ENCODE assay signal across 21 cellular contexts in genomic region chr6:4403023-4403752, GRCh38.
DNase-seq lines count a peak whose midpoint lies in the region; ATAC-seq, FAIRE-seq and TF ChIP-seq lines count a peak whose summit lies in the region.
"Had no signal": no experiment of that assay in that cellular context is flagged by ENCODE, and none has a peak within 500 bp of the region (broad histone marks: within the 10 kb centered on the region; RNA-seq: fewer than 3 reads in every experiment).

No MANE protein-coding gene starts in this region.

- WGBS in stomach, 5 donors: 84 to 87% (median 86%) methylated on average over 12 of the region's 12 CpGs

- H3K9me3 Mint-ChIP-seq in GM23338: peaks cover 19% of the 10 kb centered on the region
- H3K9me3 Mint-ChIP-seq in astrocyte (ENCODE audit: unreplicated experiment): peaks cover 3% of the 10 kb centered on the region

- H3K27ac ChIP-seq in GM23338 (ENCODE audit: low read depth): no peak overlapping the region
- H3K27ac ChIP-seq in astrocyte (ENCODE audit: low read depth, low read length): no peak overlapping the region
- H3K27ac ChIP-seq in stomach: peak overlapping the region in 4 of 5 donors; percentile 9 to 60 (median 49)
- no peak overlapping the region for H3K27ac ChIP-seq in Karpas-422 (ENCODE audit: low read length)
- H3K27ac ChIP-seq: prostate gland, upper lobe of left lung had no signal

- no peaks in the 10 kb centered on the region for H3K9me3 ChIP-seq in astrocyte (ENCODE audit: insufficient read depth, low read depth, low read length)
- H3K9me3 ChIP-seq in stomach: no peaks in the 10 kb centered on the region
- H3K9me3 ChIP-seq in Karpas-422 (ENCODE audit: low read length): no peaks in the 10 kb centered on the region
- H3K9me3 ChIP-seq: prostate gland, upper lobe of left lung had no signal

- no peak for TF ChIP-seq EP300 in stomach (IDR thresholded peaks at IDR 0.05)

- TF ChIP-seq POLR2A in stomach (IDR thresholded peaks at IDR 0.05): no peak

- TF ChIP-seq CTCF in GM23338 (conservative IDR thresholded peaks at IDR 0.05; ENCODE audit: low read depth in 2 of 2) (no peak), astrocyte (IDR thresholded peaks at IDR 0.05; ENCODE audit: insufficient read depth, low read depth, low read length) (no peak), stomach (IDR thresholded peaks at IDR 0.05) (no peak)

- H3K79me2 ChIP-seq in GM23338 (replicated peaks; ENCODE audit: insufficient read depth) (no peaks in the 10 kb centered on the region), astrocyte (ENCODE audit: insufficient read depth, low read length) (no peaks in the 10 kb centered on the region), Karpas-422 (ENCODE audit: low read length) (no peaks in the 10 kb centered on the region)

- H4K20me1 ChIP-seq in GM23338 (replicated peaks; ENCODE audit: insufficient read depth): no peaks in the 10 kb centered on the region
- H4K20me1 ChIP-seq in astrocyte (ENCODE audit: insufficient read depth, low read length): no peaks in the 10 kb centered on the region
- H4K20me1 ChIP-seq in Karpas-422 (ENCODE audit: insufficient read depth, low read depth, low read length): no peaks in the 10 kb centered on the region

- intact Hi-C loops in left ventricle myocardium superior (cut with micrococcal nuclease): no loop called here
- intact Hi-C loops in stomach (cut with DNase I; ENCODE audit: low total_unique reads): no loop called here

- ATAC-seq in GM23338 (no peak), left ventricle myocardium superior (peak; percentile 11)
- ATAC-seq: activated CD4-positive, CD25-positive, alpha-beta regulatory T cell treated with anti-CD3 and anti-CD28 coated beads, Interleukin-2, amount 50 U/mL, for 24 hours; effector memory CD8-positive, alpha-beta T cell; stimulated activated effector memory CD8-positive, alpha-beta T cell treated with anti-CD3 and anti-CD28 coated beads, Interleukin-12 subunit alpha, Interleukin-12 subunit beta, amount 100 ng/mL, for 72 hours had no signal

- H3K36me3 Mint-ChIP-seq in GM23338 (ENCODE audit: low read depth) (peaks cover 16% of the 10 kb centered on the region; the same call in 2 of the 3 replicates), astrocyte (ENCODE audit: low read depth, unreplicated experiment) (no peaks in the 10 kb centered on the region)
- H3K36me3 Mint-ChIP-seq: stimulated activated effector memory CD8-positive, alpha-beta T cell treated with anti-CD3 and anti-CD28 coated beads, Interleukin-12 subunit alpha, Interleukin-12 subunit beta, amount 100 ng/mL, for 72 hours had no signal

- H3K27me3 ChIP-seq in GM23338 (ENCODE audit: insufficient read depth): no peaks in the 10 kb centered on the region
- no peaks in the 10 kb centered on the region for H3K27me3 ChIP-seq in astrocyte (ENCODE audit: insufficient read depth, low read length)
- H3K27me3 ChIP-seq in stomach: no peaks in the 10 kb centered on the region
- no peaks in the 10 kb centered on the region for H3K27me3 ChIP-seq in Karpas-422 (ENCODE audit: low read length)
- H3K27me3 ChIP-seq: upper lobe of left lung had no signal

- H3K27me3 Mint-ChIP-seq in GM23338 (ENCODE audit: insufficient read depth, low read depth, poor library complexity) (peaks cover 2% of the 10 kb centered on the region), astrocyte (ENCODE audit: low read depth, unreplicated experiment) (peaks cover 9% of the 10 kb centered on the region)

- H3K27ac Mint-ChIP-seq in GM23338 (no peak overlapping the region), astrocyte (ENCODE audit: unreplicated experiment) (no peak overlapping the region)
- H3K27ac Mint-ChIP-seq: effector memory CD8-positive, alpha-beta T cell; nephron progenitor cell; stimulated activated effector memory CD8-positive, alpha-beta T cell treated with anti-CD3 and anti-CD28 coated beads, Interleukin-12 subunit alpha, Interleukin-12 subunit beta, amount 100 ng/mL, for 72 hours had no signal

- peaks cover 9% of the 10 kb centered on the region; the same call in 1 of the 2 replicates for H3K4me1 ChIP-seq in GM23338 (ENCODE audit: insufficient read depth)
- H3K4me1 ChIP-seq in astrocyte (ENCODE audit: insufficient read depth, low read length): peaks cover 12% of the 10 kb centered on the region
- H3K4me1 ChIP-seq in stomach: peaks cover 0 to 34% (median 22%) of the 10 kb centered on the region in 4 donors
- H3K4me1 ChIP-seq in Karpas-422 (ENCODE audit: low read length): peaks cover 13% of the 10 kb centered on the region
- H3K4me1 ChIP-seq: prostate gland had no signal

- H3K9me2 ChIP-seq in GM23338 (ENCODE audit: insufficient read depth) (no peaks in the 10 kb centered on the region), Karpas-422 (replicated peaks; ENCODE audit: insufficient read depth, low read length) (no peaks in the 10 kb centered on the region)

- no peak for DNase-seq in GM23338 (ENCODE audit: low spot score)
- no peak for DNase-seq in astrocyte (ENCODE audit: low read depth)
- DNase-seq in left ventricle myocardium superior: no peak
- no peak for DNase-seq in stomach
- DNase-seq in cortex of kidney (lab: John Stamatoyannopoulos, UW): no peak
- no peak for DNase-seq in NOMO-1 treated with dmso at 0.1 percent for 144 hours (lab: John Stamatoyannopoulos, UW; ENCODE audit: unreplicated experiment)
- no peak for DNase-seq in Karpas-422
- no peak for DNase-seq in DMS79 (lab: John Stamatoyannopoulos, UW)
- DNase-seq: central memory CD4-positive, alpha-beta T cell; effector memory CD8-positive, alpha-beta T cell; hippocampal formation; Kasumi-1; kidney; NCI-H1092 treated with DMSO at 0.1 percent for 48 hours; NCI-H510A treated with DMSO at 0.1 percent for 48 hours; nephron progenitor cell; T-helper 9 cell had no signal

- H3F3A ChIP-seq in GM23338 (replicated peaks; ENCODE audit: low read depth): no peaks in the 10 kb centered on the region

- H3K36me3 ChIP-seq in GM23338 (ENCODE audit: insufficient read depth): no peaks in the 10 kb centered on the region
- H3K36me3 ChIP-seq in astrocyte (ENCODE audit: insufficient read depth, low read length): no peaks in the 10 kb centered on the region
- no peaks in the 10 kb centered on the region for H3K36me3 ChIP-seq in stomach
- H3K36me3 ChIP-seq in Karpas-422 (ENCODE audit: insufficient read depth, low read length): no peaks in the 10 kb centered on the region
- H3K36me3 ChIP-seq: prostate gland, upper lobe of left lung had no signal

- H3K4me2 ChIP-seq in GM23338: no peak overlapping the region
- H3K4me2 ChIP-seq in astrocyte (ENCODE audit: low read length): peak overlapping the region; percentile 42
- no peak overlapping the region for H3K4me2 ChIP-seq in Karpas-422 (ENCODE audit: low read depth, low read length, poor library complexity, severe bottlenecking)

- H3K9ac ChIP-seq in astrocyte (ENCODE audit: low read length): no peak overlapping the region
- H3K9ac ChIP-seq in Karpas-422 (ENCODE audit: low read length): no peak overlapping the region

- H3K4me3 ChIP-seq in GM23338: no peak overlapping the region
- H3K4me3 ChIP-seq in astrocyte (ENCODE audit: insufficient read depth, low read depth, low read length): no peak overlapping the region
- no peak overlapping the region for H3K4me3 ChIP-seq in stomach
- H3K4me3 ChIP-seq in Karpas-422 (ENCODE audit: low read length): no peak overlapping the region
- H3K4me3 ChIP-seq: prostate gland, upper lobe of left lung had no signal

- H3K4me3 Mint-ChIP-seq in GM23338 (no peak overlapping the region), astrocyte (ENCODE audit: unreplicated experiment) (no peak overlapping the region)
- H3K4me3 Mint-ChIP-seq: effector memory CD8-positive, alpha-beta T cell; nephron progenitor cell; stimulated activated effector memory CD8-positive, alpha-beta T cell treated with anti-CD3 and anti-CD28 coated beads, Interleukin-12 subunit alpha, Interleukin-12 subunit beta, amount 100 ng/mL, for 72 hours had no signal

- no peak for FAIRE-seq in astrocyte (lab: Jason Lieb, UNC)
- FAIRE-seq: kidney had no signal

- H2AFZ ChIP-seq in GM23338: peak overlapping the region; percentile 63; the same call in 1 of the 2 replicates
- peak overlapping the region; percentile 43 for H2AFZ ChIP-seq in astrocyte (ENCODE audit: low read depth, low read length)
- H2AFZ ChIP-seq in Karpas-422 (ENCODE audit: low read length): no peak overlapping the region

- H3K4me1 Mint-ChIP-seq in GM23338: peaks cover 19% of the 10 kb centered on the region
- H3K4me1 Mint-ChIP-seq in astrocyte (ENCODE audit: low read depth, unreplicated experiment): peaks cover 16% of the 10 kb centered on the region
- H3K4me1 Mint-ChIP-seq: stimulated activated effector memory CD8-positive, alpha-beta T cell treated with anti-CD3 and anti-CD28 coated beads, Interleukin-12 subunit alpha, Interleukin-12 subunit beta, amount 100 ng/mL, for 72 hours had no signal

TF ChIP-seq in GM23338, 12 proteins besides CTCF, POLR2A, EP300 and RAD21 (continues in another document):
- TF ChIP-seq POLR2AphosphoS5 (IDR thresholded peaks at IDR 0.05; ENCODE audit: low read depth) (no peak), REST (IDR thresholded peaks at IDR 0.05; ENCODE audit: unreplicated experiment) (no peak), CREB1 (CRISPR knock-in tag; IDR thresholded peaks at IDR 0.05; ENCODE audit: low read depth) (no peak), EZH2 (IDR thresholded peaks at IDR 0.05; ENCODE audit: low read depth, unreplicated experiment) (no peak), ZNF114 (CRISPR knock-in tag; IDR thresholded peaks at IDR 0.05) (no peak), ZNF331 (CRISPR knock-in tag; IDR thresholded peaks at IDR 0.05; ENCODE audit: low read depth) (no peak)

Comparison
In these comparisons a context has a peak if more than half of its experiments do, and no peak if none do; other contexts are left out.
1. H3K27ac ChIP-seq: peak in stomach (4 of 5); none in GM23338 (single experiment), astrocyte (single experiment) and Karpas-422 (single experiment).